Comparison of ENCODE assay signal across 11 cellular contexts in genomic region chr6:14382381-14383236, GRCh38.
DNase-seq lines count a peak whose midpoint lies in the region; ATAC-seq, FAIRE-seq and TF ChIP-seq lines count a peak whose summit lies in the region.
"Had no signal": no experiment of that assay in that cellular context is flagged by ENCODE, and none has a peak within 500 bp of the region (broad histone marks: within the 10 kb centered on the region; RNA-seq: fewer than 3 reads in every experiment).

No MANE protein-coding gene starts in this region.

- no peak for TF ChIP-seq EP300 in GM12878 (IDR thresholded peaks at IDR 0.05; ENCODE audit: borderline replicate concordance in 1 of 2, control insufficient read depth in 1 of 2, low read depth in 2 of 2, low read length in 2 of 2)

- H3K4me1 ChIP-seq in GM12878 (ENCODE audit: control insufficient read depth, insufficient read depth, low read length), result 0 out of 2 replicates have a peak, but pooled peaks cover 3% of the 10 kb centered on the region
- H3K4me1 ChIP-seq: body of pancreas had no signal

- no peak for TF ChIP-seq POLR2A in GM12878 (IDR thresholded peaks at IDR 0.05; ENCODE audit: low read depth, low read length)

- H3K79me2 ChIP-seq in GM12878 (ENCODE audit: control insufficient read depth, insufficient read depth, low read length), result no peaks in the 10 kb centered on the region

- 29% methylated on average over 6 of the region's 7 CpGs for WGBS in GM12878 (ENCODE audit: insufficient coverage, insufficient replicate concordance, low lambda C conversion rate, missing lambda C conversion rate)

- no peak overlapping the region for H3K27ac ChIP-seq in GM12878 (ENCODE audit: control insufficient read depth, insufficient read depth)

- intact Hi-C loops in GM12878 (cut with micrococcal nuclease; ENCODE audit: unreplicated experiment), result no loop called here

- CTCF ChIA-PET in GM12878 (lab: Yijun Ruan, JAX), result no interaction called here

- H3K4me3 ChIP-seq in Jurkat, Clone E6-1 (ENCODE audit: low read length), result no peak overlapping the region
- H3K4me3 ChIP-seq in GM12878, result no peak overlapping the region
- H3K4me3 ChIP-seq: body of pancreas had no signal

- no peak for TF ChIP-seq RAD21 in GM12878 (IDR thresholded peaks at IDR 0.05; ENCODE audit: insufficient read depth, low read depth, low read length)

- no peaks in the 10 kb centered on the region for H3K9me3 ChIP-seq in GM12878 (replicated peaks; ENCODE audit: control insufficient read depth, insufficient read depth, low read length)
- H3K9me3 ChIP-seq: body of pancreas had no signal

- FAIRE-seq in GM12878 (lab: Jason Lieb, UNC), result no peak
- no peak for FAIRE-seq in HTR-8/SVneo (lab: Jason Lieb, UNC)

- no peaks in the 10 kb centered on the region for H3K27me3 ChIP-seq in GM12878 (replicated peaks in 1 of 2; ENCODE audit: control insufficient read depth in 2 of 2, insufficient read depth in 2 of 2, low read length in 1 of 2)
- H3K27me3 ChIP-seq: body of pancreas had no signal

- RAD21 ChIA-PET in GM12878 (lab: Charles Lee; ENCODE audit: unreplicated experiment), result no interaction called here

- BruUV-seq in GM12878 (replicated peaks; lab: Mats Ljungman, UMichigan), result no TSS peak

- H3K9ac ChIP-seq in GM12878 (ENCODE audit: control insufficient read depth, insufficient read depth, low read length), result no peak overlapping the region

- TF ChIP-seq CTCF in GM12878 (IDR thresholded peaks at IDR 0.05 in 2 of 3, conservative IDR thresholded peaks at IDR 0.05 in 1 of 3; ENCODE audit: control insufficient read depth in 2 of 3, extremely low read depth in 1 of 3, insufficient read depth in 1 of 3, low read depth in 3 of 3, low read length in 3 of 3), result no peak

- H3K4me2 ChIP-seq in GM12878 (ENCODE audit: control insufficient read depth, insufficient read depth), result no peak overlapping the region

- POLR2A ChIA-PET in GM12878 (lab: Charles Lee), result no interaction called here

- SMC1A ChIA-PET in GM12878 (lab: Charles Lee; ENCODE audit: uncharacterized antibody, unreplicated experiment), result no interaction called here

- DNase-seq in COLO668 (lab: John Stamatoyannopoulos, UW; ENCODE audit: unreplicated experiment) (peak; percentile 5), GM12878 (ENCODE audit: low read depth, low spot score) (no peak), HT-29 (ENCODE audit: low spot score) (no peak), cerebellar nuclear complex (lab: John Stamatoyannopoulos, UW) (no peak), NK-92 (lab: John Stamatoyannopoulos, UW; ENCODE audit: unreplicated experiment) (no peak), HTR-8/SVneo (ENCODE audit: insufficient read length, low spot score) (no peak)
- peak; percentile 99 for DNase-seq in Jurkat, Clone E6-1 (ENCODE audit: low read depth, low spot score)
- DNase-seq: nucleus accumbens, substantia nigra had no signal

- in situ Hi-C loops in GM12878 (cut with MboI), result no loop called here

- H2AFZ ChIP-seq in GM12878 (ENCODE audit: control insufficient read depth, low read depth, low read length), result no peak overlapping the region

- no peaks in the 10 kb centered on the region for H4K20me1 ChIP-seq in GM12878 (ENCODE audit: control insufficient read depth, insufficient read depth)

- ATAC-seq in GM21390 (IDR thresholded peaks at IDR 0.05; ENCODE audit: unreplicated experiment), result peak; percentile 78
- peak; percentile 17; the same call in 1 of the 3 replicates for ATAC-seq in GM12878
- ATAC-seq: body of pancreas had no signal

- no peaks in the 10 kb centered on the region for H3K36me3 ChIP-seq in GM12878 (ENCODE audit: control insufficient read depth in 2 of 2, insufficient read depth in 2 of 2, low read length in 1 of 2)

TF ChIP-seq in GM12878, 131 proteins besides CTCF, POLR2A, EP300 and RAD21 (continues in another document):
- no peak for TF ChIP-seq YY1 (IDR thresholded peaks at IDR 0.05; ENCODE audit: low read depth, low read length)
- no peak for TF ChIP-seq FOXM1 (IDR thresholded peaks at IDR 0.05; ENCODE audit: low read depth, low read length)
- 0 out of 2 replicates have a peak, but pooled peaks have one; percentile 8 for TF ChIP-seq TCF12 (IDR thresholded peaks at IDR 0.05; ENCODE audit: low read depth, low read length)
- TF ChIP-seq MYB (IDR thresholded peaks at IDR 0.05; ENCODE audit: borderline replicate concordance, low read depth, low read length), result no peak
- TF ChIP-seq RUNX3 (IDR thresholded peaks at IDR 0.05; ENCODE audit: low read length), result peak; percentile 20; the same call in 1 of the 2 replicates
- TF ChIP-seq MEF2B (IDR thresholded peaks at IDR 0.05; ENCODE audit: partially characterized antibody, poor library complexity, severe bottlenecking), result no peak
- TF ChIP-seq CBX5 (IDR thresholded peaks at IDR 0.05; ENCODE audit: low read depth), result no peak
- TF ChIP-seq HCFC1 (IDR thresholded peaks at IDR 0.05; ENCODE audit: low read length), result no peak
- no peak for TF ChIP-seq CEBPZ (IDR thresholded peaks at IDR 0.05; ENCODE audit: low read depth, low read length)
- no peak for TF ChIP-seq SMAD1 (IDR thresholded peaks at IDR 0.05; ENCODE audit: low read depth, partially characterized antibody)
- TF ChIP-seq, protein P1, sequence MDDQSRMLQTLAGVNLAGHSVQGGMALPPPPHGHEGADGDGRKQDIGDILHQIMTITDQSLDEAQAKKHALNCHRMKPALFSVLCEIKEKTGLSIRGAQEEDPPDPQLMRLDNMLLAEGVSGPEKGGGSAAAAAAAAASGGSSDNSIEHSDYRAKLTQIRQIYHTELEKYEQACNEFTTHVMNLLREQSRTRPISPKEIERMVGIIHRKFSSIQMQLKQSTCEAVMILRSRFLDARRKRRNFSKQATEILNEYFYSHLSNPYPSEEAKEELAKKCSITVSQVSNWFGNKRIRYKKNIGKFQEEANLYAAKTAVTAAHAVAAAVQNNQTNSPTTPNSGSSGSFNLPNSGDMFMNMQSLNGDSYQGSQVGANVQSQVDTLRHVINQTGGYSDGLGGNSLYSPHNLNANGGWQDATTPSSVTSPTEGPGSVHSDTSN (IDR thresholded peaks at IDR 0.05; ENCODE audit: insufficient replicate concordance, low read depth, low read length), result no peak
- TF ChIP-seq SMC3 (IDR thresholded peaks at IDR 0.05; ENCODE audit: borderline replicate concordance, low read length), result no peak
- TF ChIP-seq, protein P2, sequence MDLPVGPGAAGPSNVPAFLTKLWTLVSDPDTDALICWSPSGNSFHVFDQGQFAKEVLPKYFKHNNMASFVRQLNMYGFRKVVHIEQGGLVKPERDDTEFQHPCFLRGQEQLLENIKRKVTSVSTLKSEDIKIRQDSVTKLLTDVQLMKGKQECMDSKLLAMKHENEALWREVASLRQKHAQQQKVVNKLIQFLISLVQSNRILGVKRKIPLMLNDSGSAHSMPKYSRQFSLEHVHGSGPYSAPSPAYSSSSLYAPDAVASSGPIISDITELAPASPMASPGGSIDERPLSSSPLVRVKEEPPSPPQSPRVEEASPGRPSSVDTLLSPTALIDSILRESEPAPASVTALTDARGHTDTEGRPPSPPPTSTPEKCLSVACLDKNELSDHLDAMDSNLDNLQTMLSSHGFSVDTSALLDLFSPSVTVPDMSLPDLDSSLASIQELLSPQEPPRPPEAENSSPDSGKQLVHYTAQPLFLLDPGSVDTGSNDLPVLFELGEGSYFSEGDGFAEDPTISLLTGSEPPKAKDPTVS (IDR thresholded peaks at IDR 0.05; ENCODE audit: low read depth, low read length), result no peak
- TF ChIP-seq RB1 (IDR thresholded peaks at IDR 0.05; ENCODE audit: borderline replicate concordance), result no peak
- TF ChIP-seq BMI1 (IDR thresholded peaks at IDR 0.05; ENCODE audit: borderline replicate concordance), result no peak
- no peak for TF ChIP-seq POLR2AphosphoS5 (IDR thresholded peaks at IDR 0.05; ENCODE audit: low read length)
- no peak for TF ChIP-seq MTA2 (IDR thresholded peaks at IDR 0.05; ENCODE audit: low read depth)
- TF ChIP-seq NBN (IDR thresholded peaks at IDR 0.05), result no peak
- no peak for TF ChIP-seq BCL11A (IDR thresholded peaks at IDR 0.05; ENCODE audit: low read depth, low read length)
- no peak for TF ChIP-seq SMARCA5 (IDR thresholded peaks at IDR 0.05)
- no peak for TF ChIP-seq NR2C2 (IDR thresholded peaks at IDR 0.05; ENCODE audit: borderline replicate concordance, control insufficient read depth, insufficient read length, low read depth)
- no peak for TF ChIP-seq ZNF24 (IDR thresholded peaks at IDR 0.05)
- TF ChIP-seq TCF3 (IDR thresholded peaks at IDR 0.05; ENCODE audit: borderline replicate concordance, insufficient read depth, low read depth, low read length), result peak; percentile 34; the same call in 1 of the 2 replicates
- no peak for TF ChIP-seq BACH1 (IDR thresholded peaks at IDR 0.05; ENCODE audit: borderline replicate concordance)
- TF ChIP-seq TAF1 (IDR thresholded peaks at IDR 0.05; ENCODE audit: borderline replicate concordance, low read depth, low read length), result no peak
- no peak for TF ChIP-seq HDAC6 (IDR thresholded peaks at IDR 0.05; ENCODE audit: unreplicated experiment)
- TF ChIP-seq FOS (IDR thresholded peaks at IDR 0.05; ENCODE audit: borderline replicate concordance, extremely low read depth, insufficient read length), result no peak
- TF ChIP-seq YBX1 (IDR thresholded peaks at IDR 0.05), result no peak

Comparison
In these comparisons a context has a peak if more than half of its experiments do, and no peak if none do; other contexts are left out.
1. DNase-seq: peak in COLO668 (single experiment) and Jurkat, Clone E6-1 (single experiment); none in GM12878 (single experiment), HT-29 (single experiment), cerebellar nuclear complex (0 of 2), NK-92 (single experiment) and HTR-8/SVneo (single experiment).